Comparison of ENCODE assay signal across 8 cellular contexts in genomic region chr19:17245535-17245984, GRCh38. TPM values are rescaled to one million over a fixed set of nuclear protein-coding genes. Genes with fewer than 3 reads are reported as not detected.
DNase-seq lines count a peak whose midpoint lies in the region; ATAC-seq and TF ChIP-seq lines count a peak whose summit lies in the region.

Gene NR2F6, minus strand, starts transcription at chr19:17245919. Its CDS starts 699 bp downstream, at chr19:17245220.

- H3K9ac ChIP-seq in SU-DHL-6 (ENCODE audit: low read length), result peak within 1 kb of the TSS; percentile 68

- DNase-seq in activated CD8-positive, alpha-beta memory T cell treated with anti-CD3 and anti-CD28 coated beads, Interleukin-2, amount 10 ng/mL, durations not matched to agents 7 days and 5 days, result no peak
- no peak for DNase-seq in activated CD8-positive, alpha-beta memory T cell treated with anti-CD3 and anti-CD28 coated beads, Interleukin-2, amount 50 U/mL, for 48 hours
- no peak for DNase-seq in fibroblast of pulmonary artery (ENCODE audit: low read depth)
- no peak for DNase-seq in GM10266 (ENCODE audit: extremely low spot score)
- DNase-seq in C1 segment of cervical spinal cord (lab: John Stamatoyannopoulos, UW), result no peak

- H3F3A ChIP-seq in SU-DHL-6 (ENCODE audit: insufficient read depth), result peaks cover 10% of the 10 kb centered on the region

- CTCF ChIA-PET in activated CD8-positive, alpha-beta memory T cell treated with anti-CD3 and anti-CD28 coated beads, Interleukin-2, amount 10 ng/mL, durations not matched to agents 7 days and 5 days (lab: Charles Lee), result no interaction called here

- H3K27ac ChIP-seq in SU-DHL-6 (ENCODE audit: low read depth, low read length) (peak within 1 kb of the TSS; percentile 67), neutrophil (peak within 1 kb of the TSS; percentile 56)

- no peaks in the 10 kb centered on the region for H3K9me2 ChIP-seq in SU-DHL-6 (replicated peaks; ENCODE audit: insufficient read depth, low read length)

- H3K4me1 Mint-ChIP-seq in activated CD8-positive, alpha-beta memory T cell treated with anti-CD3 and anti-CD28 coated beads, Interleukin-2, amount 10 ng/mL, durations not matched to agents 7 days and 5 days, result peaks cover 7% of the 10 kb centered on the region

- H3K27ac Mint-ChIP-seq in activated CD8-positive, alpha-beta memory T cell treated with anti-CD3 and anti-CD28 coated beads, Interleukin-2, amount 10 ng/mL, durations not matched to agents 7 days and 5 days, result peak within 1 kb of the TSS; percentile 54

- H3K4me3 Mint-ChIP-seq in activated CD8-positive, alpha-beta memory T cell treated with anti-CD3 and anti-CD28 coated beads, Interleukin-2, amount 10 ng/mL, durations not matched to agents 7 days and 5 days, result peak within 1 kb of the TSS; percentile 74

- peak; percentile 4 for ATAC-seq in activated CD8-positive, alpha-beta memory T cell treated with anti-CD3 and anti-CD28 coated beads, Interleukin-2, amount 10 ng/mL, durations not matched to agents 7 days and 5 days
- no peak for ATAC-seq in GM19328 (IDR thresholded peaks at IDR 0.05; ENCODE audit: unreplicated experiment)

- H3K4me1 ChIP-seq in neutrophil (ENCODE audit: control insufficient read depth in 1 of 2, insufficient read depth in 1 of 2, low read depth in 1 of 2, low read length in 1 of 2), result peaks cover 13% of the 10 kb centered on the region in 2 experiments

- peak within 1 kb of the TSS; percentile 64 for H3K4me3 ChIP-seq in SU-DHL-6 (ENCODE audit: insufficient read depth, low read length, poor library complexity, severe bottlenecking)
- H3K4me3 ChIP-seq in fibroblast of pulmonary artery (replicated peaks; ENCODE audit: low read depth, low read length), result peak within 1 kb of the TSS; percentile 89
- H3K4me3 ChIP-seq in neutrophil (ENCODE audit: low read depth in 1 of 2, low read length in 1 of 2), result peak within 1 kb of the TSS; percentile 63 to 75

- H3K27me3 ChIP-seq in SU-DHL-6 (ENCODE audit: low read length) (no peaks in the 10 kb centered on the region), neutrophil (peaks cover 48% of the 10 kb centered on the region)

- H3K36me3 Mint-ChIP-seq in activated CD8-positive, alpha-beta memory T cell treated with anti-CD3 and anti-CD28 coated beads, Interleukin-2, amount 10 ng/mL, durations not matched to agents 7 days and 5 days, result no peaks in the 10 kb centered on the region

- TF ChIP-seq CTCF in SU-DHL-6 (IDR thresholded peaks at IDR 0.05; ENCODE audit: insufficient read depth, low read length, poor library complexity, severe bottlenecking), result no peak
- no peak for TF ChIP-seq CTCF in fibroblast of pulmonary artery (IDR thresholded peaks at IDR 0.05; ENCODE audit: low read length, missing control alignments)
- no peak for TF ChIP-seq CTCF in neutrophil (IDR thresholded peaks at IDR 0.05)
- TF ChIP-seq CTCF in GM10266 (IDR thresholded peaks at IDR 0.05; ENCODE audit: control insufficient read depth, insufficient read depth, low read depth, missing control alignments), result no peak

- no peaks in the 10 kb centered on the region for H4K20me1 ChIP-seq in SU-DHL-6 (ENCODE audit: low read depth, low read length)

- H3K4me2 ChIP-seq in SU-DHL-6 (ENCODE audit: low read depth, low read length, poor library complexity, severe bottlenecking), result peak within 1 kb of the TSS; percentile 93

- no peaks in the 10 kb centered on the region for H3K36me3 ChIP-seq in SU-DHL-6 (ENCODE audit: low read length)
- H3K36me3 ChIP-seq in neutrophil, result no peaks in the 10 kb centered on the region

- H3K9me3 ChIP-seq in SU-DHL-6 (ENCODE audit: insufficient read depth, low read length), result no peaks in the 10 kb centered on the region
- no peaks in the 10 kb centered on the region for H3K9me3 ChIP-seq in neutrophil

- H3K79me2 ChIP-seq in SU-DHL-6 (ENCODE audit: insufficient read depth, low read length), result peaks cover 3% of the 10 kb centered on the region; the same call in 1 of the 2 replicates

- H3K27me3 Mint-ChIP-seq in activated CD8-positive, alpha-beta memory T cell treated with anti-CD3 and anti-CD28 coated beads, Interleukin-2, amount 10 ng/mL, durations not matched to agents 7 days and 5 days, result peaks cover 22% of the 10 kb centered on the region

- no peaks in the 10 kb centered on the region for H3K9me3 Mint-ChIP-seq in activated CD8-positive, alpha-beta memory T cell treated with anti-CD3 and anti-CD28 coated beads, Interleukin-2, amount 10 ng/mL, durations not matched to agents 7 days and 5 days (ENCODE audit: low read depth)

- peak within 1 kb of the TSS; percentile 72 for H2AFZ ChIP-seq in SU-DHL-6 (ENCODE audit: low read depth, low read length, severe bottlenecking)

RNA-seq across cellular contexts. Expression of gene NR2F6, which starts in this region (rescaled TPM):
- total RNA-seq in activated CD8-positive, alpha-beta memory T cell treated with anti-CD3 and anti-CD28 coated beads, Interleukin-2, amount 10 ng/mL, durations not matched to agents 7 days and 5 days, result 1 to 10 TPM; 2.7 to 4.7 TPM
